In genomic region chr1:41199375-41199774, GRCh38 we compare ENCODE assay signal across 27 cellular contexts.
"Had no signal": no experiment of that assay in that cellular context is flagged by ENCODE, and none has a peak within 500 bp of the region (broad histone marks: within the 10 kb centered on the region; RNA-seq: fewer than 3 reads in every experiment).

No MANE protein-coding gene starts in this region.

- H3K27me3 ChIP-seq: neural progenitor cell, ovary, spleen, stomach, thyroid gland, tibial nerve, upper lobe of left lung, vagina had no signal

- H2AFZ ChIP-seq: neural progenitor cell, parathyroid adenoma had no signal

- ATAC-seq: naive thymus-derived CD4-positive, alpha-beta T cell; natural killer cell; psoas muscle; right cardiac atrium; sciatic nerve; stimulated activated effector memory CD8-positive, alpha-beta T cell treated with anti-CD3 and anti-CD28 coated beads, Interleukin-12 subunit alpha, Interleukin-12 subunit beta, amount 100 ng/mL, for 72 hours; stimulated activated naive B cell treated with anti-CD40 and anti-IgM and Interleukin-4, amounts not matched to agents 10 μg/mL and 1 μg/mL and 100 μg/mL, for 72 hours had no signal

- H3K4me1 ChIP-seq: neural progenitor cell, psoas muscle, upper lobe of left lung, vagina had no signal

- H3K27ac ChIP-seq: neural progenitor cell, ovary, parathyroid adenoma, psoas muscle, skin epidermis, spleen, stomach, thoracic aorta, thyroid gland, tibial nerve, upper lobe of left lung, vagina had no signal

- H3K36me3 ChIP-seq: ovary, stomach, thoracic aorta, thyroid gland, tibial nerve, upper lobe of left lung, vagina had no signal

- H3K9ac ChIP-seq: neural progenitor cell, parathyroid adenoma had no signal

- H3K4me3 ChIP-seq: neural progenitor cell, ovary, psoas muscle, skin epidermis, smooth muscle cell, spleen, stomach, thoracic aorta, thyroid gland, tibial nerve, upper lobe of left lung, vagina had no signal

- DNase-seq: naive thymus-derived CD4-positive, alpha-beta T cell; natural killer cell; occipital lobe; ovary; posterior cingulate gyrus; psoas muscle; right cardiac atrium; spleen; stimulated activated CD4-positive, alpha-beta T cell treated with anti-CD3 and anti-CD28 coated beads, Interleukin-15, amount 100 ng/mL, for 24 hours; stimulated activated CD4-positive, alpha-beta T cell treated with anti-CD3 and anti-CD28 coated beads, Interleukin-2, amount 100 ng/mL, for 24 hours; stimulated activated CD4-positive, alpha-beta T cell treated with anti-CD3 and anti-CD28 coated beads, Interleukin-2, amount 100 ng/mL, for 48 hours; stimulated activated CD4-positive, alpha-beta T cell treated with anti-CD3 and anti-CD28 coated beads, Interleukin-4, amount 100 ng/mL, for 24 hours; stimulated activated naive B cell treated with anti-CD40 and anti-IgM and Interleukin-4, amounts not matched to agents 10 μg/mL and 1 μg/mL and 100 μg/mL, for 72 hours; stimulated activated naive CD4-positive, alpha-beta T cell treated with Interleukin-2 at 50 U/mL for 16 hours; stomach; thyroid gland; trophoblast cell; upper lobe of left lung had no signal

- H3K4me2 ChIP-seq: neural progenitor cell, smooth muscle cell had no signal

- H3K9me3 ChIP-seq: ovary, psoas muscle, thoracic aorta, thyroid gland, vagina had no signal
